ENCODE assay signal across 8 cellular contexts in the genomic region with DNA sequence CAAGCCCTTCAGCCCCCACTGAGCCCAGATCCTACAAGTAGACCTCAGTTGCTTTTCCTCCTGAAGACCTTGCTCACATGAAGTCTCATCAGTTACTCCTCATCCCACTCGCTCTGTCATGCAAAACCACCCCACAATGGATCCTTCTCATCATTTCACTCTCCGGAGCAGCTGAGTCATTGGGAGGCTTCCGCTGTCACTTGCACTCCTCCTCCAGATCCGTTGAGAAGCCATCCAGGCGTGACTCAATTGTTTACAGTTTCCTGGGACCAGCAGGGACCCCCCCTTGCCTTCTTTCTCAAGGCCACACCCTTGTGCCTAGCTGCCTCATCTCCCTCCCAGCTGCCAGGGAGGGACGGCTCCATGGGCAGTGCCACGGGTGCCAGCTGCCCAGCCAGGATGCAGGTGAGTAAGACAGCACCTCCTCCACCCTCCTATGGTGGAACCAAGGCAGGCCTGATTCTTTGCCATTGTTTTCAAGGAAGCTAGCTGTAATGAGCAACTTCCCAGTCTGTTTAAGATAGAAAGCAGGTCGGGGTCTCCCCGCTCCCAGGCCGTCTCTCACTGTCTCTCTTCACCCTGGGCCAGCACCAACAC. TPM values are rescaled to one million over a fixed set of nuclear protein-coding genes. Genes with fewer than 3 reads are reported as not detected.
A peak's percentile ranks its signal among the peaks of the same experiment; 100 is the strongest.
DNase-seq lines count a peak whose midpoint lies in the region; ATAC-seq and TF ChIP-seq lines count a peak whose summit lies in the region.

No MANE protein-coding gene starts in this region.

- peak overlapping the region in 9 of 59 donors; percentile 18 to 57 (median 31) for H3K27ac ChIP-seq in dorsolateral prefrontal cortex

- peaks cover 28% of the 10 kb centered on the region for H3K27me3 Mint-ChIP-seq in T-helper 2 cell treated with Interferon-gamma antibody and Interleukin-4, amounts not matched to agents 5 μg/mL and 100 μg/mL, for 36 hours (ENCODE audit: low read depth)

- no peaks in the 10 kb centered on the region for H3K9me3 Mint-ChIP-seq in T-helper 2 cell treated with Interferon-gamma antibody and Interleukin-4, amounts not matched to agents 5 μg/mL and 100 μg/mL, for 36 hours

- H3K27ac Mint-ChIP-seq in T-helper 2 cell treated with Interferon-gamma antibody and Interleukin-4, amounts not matched to agents 5 μg/mL and 100 μg/mL, for 36 hours, result peak overlapping the region; percentile 67

- H3K27me3 ChIP-seq in dorsolateral prefrontal cortex, result no peaks in the 10 kb centered on the region

- H3K4me3 ChIP-seq in AG09309 (ENCODE audit: control insufficient read depth, low read depth, low read length) (no peak overlapping the region), dorsolateral prefrontal cortex (peak overlapping the region in 20 of 59 donors; percentile 4 to 48 (median 30))

- peak; percentile 45 for ATAC-seq in HG03442 (IDR thresholded peaks at IDR 0.05; ENCODE audit: unreplicated experiment)
- no peak for ATAC-seq in GM18870 (IDR thresholded peaks at IDR 0.05; ENCODE audit: unreplicated experiment)

- TF ChIP-seq CTCF in AG09309 (IDR thresholded peaks at IDR 0.05; ENCODE audit: control insufficient read depth, insufficient read depth, low read depth, low read length, missing control alignments) (no peak), dorsolateral prefrontal cortex (IDR thresholded peaks at IDR 0.05 in 54 of 56, conservative IDR thresholded peaks at IDR 0.05 in 2 of 56; ENCODE audit: low read depth in 1 of 56, partially characterized antibody in 56 of 56) (no peak)

- intact Hi-C loops in dorsolateral prefrontal cortex (cut with DNase I), result no loop called here

- H3K36me3 Mint-ChIP-seq in T-helper 2 cell treated with Interferon-gamma antibody and Interleukin-4, amounts not matched to agents 5 μg/mL and 100 μg/mL, for 36 hours (ENCODE audit: low read depth), result no peaks in the 10 kb centered on the region

- peak overlapping the region; percentile 50 for H3K4me3 Mint-ChIP-seq in T-helper 2 cell treated with Interferon-gamma antibody and Interleukin-4, amounts not matched to agents 5 μg/mL and 100 μg/mL, for 36 hours

- H3K4me1 Mint-ChIP-seq in T-helper 2 cell treated with Interferon-gamma antibody and Interleukin-4, amounts not matched to agents 5 μg/mL and 100 μg/mL, for 36 hours (ENCODE audit: low read depth), result peaks cover 28% of the 10 kb centered on the region

- DNase-seq in AG09309 (ENCODE audit: low read depth) (peak; percentile 33), dorsolateral prefrontal cortex (peak in 7 of 10 donors; percentile 10 to 69 (median 32)), D341Med (ENCODE audit: low spot score) (no peak), NCI-H446 treated with DMSO at 0.1 percent for 48 hours (lab: John Stamatoyannopoulos, UW) (no peak)
- DNase-seq in T-helper 2 cell treated with Interferon-gamma antibody and Interleukin-4, amounts not matched to agents 5 μg/mL and 100 μg/mL, for 36 hours (ENCODE audit: low spot score), result peak; percentile 82
- peak; percentile 50 to 65 for DNase-seq in stimulated activated CD4-positive, alpha-beta T cell treated with anti-CD3 and anti-CD28 coated beads, Interleukin-12 subunit alpha, Interleukin-12 subunit beta, amount 100 ng/mL, for 24 hours (ENCODE audit: low read depth in 2 of 2)

RNA-seq across cellular contexts. Expression of a gene that starts 16.3 kb away (rescaled TPM):
- total RNA-seq in dorsolateral prefrontal cortex, result 1 to 10 TPM in 74 of 120 experiments, under 1 TPM in 46; 0.14 to 6.3 (median 1.2) TPM

RNA-seq across cellular contexts. Expression of a gene that starts 44.0 kb away (rescaled TPM):
- total RNA-seq in dorsolateral prefrontal cortex, result 1,000 to 10,000 TPM in 1 of 120 experiments, 100 to 1,000 TPM in 119; 391 to 1,107 (median 596) TPM

Comparison
In these comparisons a context has a peak if more than half of its experiments do, and no peak if none do; other contexts are left out.
1. DNase-seq: peak in AG09309 (single experiment), T-helper 2 cell treated with Interferon-gamma antibody and Interleukin-4, amounts not matched to agents 5 μg/mL and 100 μg/mL, for 36 hours (single experiment), dorsolateral prefrontal cortex (7 of 10) and stimulated activated CD4-positive, alpha-beta T cell treated with anti-CD3 and anti-CD28 coated beads, Interleukin-12 subunit alpha, Interleukin-12 subunit beta, amount 100 ng/mL, for 24 hours (2 of 2); none in D341Med (single experiment) and NCI-H446 treated with DMSO at 0.1 percent for 48 hours (single experiment).